In genomic region chr16:24130494-24131085, GRCh38 we compare ENCODE assay signal across 18 cellular contexts.
"Had no signal": no experiment of that assay in that cellular context is flagged by ENCODE, and none has a peak within 500 bp of the region (broad histone marks: within the 10 kb centered on the region; RNA-seq: fewer than 3 reads in every experiment).

No MANE protein-coding gene starts in this region.

- H3K4me3 ChIP-seq: colonic mucosa, hepatocyte, psoas muscle, right lobe of liver, tibial artery, upper lobe of right lung had no signal

- H3K27ac ChIP-seq: colonic mucosa, foreskin keratinocyte, hepatocyte, neutrophil, psoas muscle, right lobe of liver, tibial artery, upper lobe of right lung had no signal

- H3K4me2 ChIP-seq: hepatocyte had no signal

- H3K4me3 Mint-ChIP-seq: naive thymus-derived CD4-positive, alpha-beta T cell; nephron progenitor cell; stimulated activated memory B cell treated with anti-CD40 and anti-IgM and Interleukin-4, amounts not matched to agents 10 μg/mL and 1 μg/mL and 100 μg/mL, for 72 hours; stimulated activated naive CD8-positive, alpha-beta T cell treated with anti-CD3 and anti-CD28 coated beads, Interleukin-15, Interleukin-2, amounts not matched to agents 100 ng/mL and 50 ng/mL, for 24 hours had no signal

- H3K27me3 Mint-ChIP-seq: naive thymus-derived CD4-positive, alpha-beta T cell; stimulated activated memory B cell treated with anti-CD40 and anti-IgM and Interleukin-4, amounts not matched to agents 10 μg/mL and 1 μg/mL and 100 μg/mL, for 72 hours; stimulated activated naive CD8-positive, alpha-beta T cell treated with anti-CD3 and anti-CD28 coated beads, Interleukin-15, Interleukin-2, amounts not matched to agents 100 ng/mL and 50 ng/mL, for 24 hours had no signal

- H3K27me3 ChIP-seq: colonic mucosa, foreskin keratinocyte, neutrophil, right lobe of liver, tibial artery, upper lobe of right lung had no signal

- H3K27ac Mint-ChIP-seq: nephron progenitor cell; stimulated activated memory B cell treated with anti-CD40 and anti-IgM and Interleukin-4, amounts not matched to agents 10 μg/mL and 1 μg/mL and 100 μg/mL, for 72 hours had no signal

- ATAC-seq: foreskin keratinocyte; naive thymus-derived CD4-positive, alpha-beta T cell; psoas muscle; right lobe of liver; stimulated activated memory B cell treated with anti-CD40 and anti-IgM and Interleukin-4, amounts not matched to agents 10 μg/mL and 1 μg/mL and 100 μg/mL, for 72 hours; upper lobe of right lung had no signal

- DNase-seq: colonic mucosa; dermis blood vessel endothelial cell; erythroblast; foreskin keratinocyte; kidney glomerular epithelial cell; mammary epithelial cell; naive thymus-derived CD4-positive, alpha-beta T cell; nephron progenitor cell; psoas muscle; retina; right lobe of liver; stimulated activated CD4-positive, alpha-beta T cell treated with anti-CD3 and anti-CD28 coated beads, Interleukin-4, amount 100 ng/mL, for 1 hour; tibial artery; upper lobe of right lung had no signal

- H3K36me3 ChIP-seq: colonic mucosa, right lobe of liver, tibial artery, upper lobe of right lung had no signal

- H2AFZ ChIP-seq: hepatocyte had no signal

- H3K9me3 Mint-ChIP-seq: nephron progenitor cell; stimulated activated memory B cell treated with anti-CD40 and anti-IgM and Interleukin-4, amounts not matched to agents 10 μg/mL and 1 μg/mL and 100 μg/mL, for 72 hours; stimulated activated naive CD8-positive, alpha-beta T cell treated with anti-CD3 and anti-CD28 coated beads, Interleukin-15, Interleukin-2, amounts not matched to agents 100 ng/mL and 50 ng/mL, for 24 hours had no signal

- H3K79me2 ChIP-seq: hepatocyte had no signal

- H3K4me1 ChIP-seq: colonic mucosa, foreskin keratinocyte, psoas muscle, right lobe of liver, tibial artery, upper lobe of right lung had no signal
